In genomic region chr5:41722359-41722950, GRCh38 we compare ENCODE assay signal across 14 cellular contexts.
A peak's percentile ranks its signal among the peaks of the same experiment; 100 is the strongest.
DNase-seq lines count a peak whose midpoint lies in the region; ATAC-seq, FAIRE-seq and TF ChIP-seq lines count a peak whose summit lies in the region.
"Had no signal": no experiment of that assay in that cellular context is flagged by ENCODE, and none has a peak within 500 bp of the region (broad histone marks: within the 10 kb centered on the region; RNA-seq: fewer than 3 reads in every experiment).

No MANE protein-coding gene starts in this region.

- RAD21 ChIA-PET in GM12878 (lab: Charles Lee; ENCODE audit: unreplicated experiment), result interaction anchor here (0.8 to 2.7 kb wide), 11 partner anchors 12 to 123 kb away, joined by 3 to 36 read pairs (median 4); no protein-coding TSS in a partner anchor

- H3K27ac Mint-ChIP-seq in osteocyte (ENCODE audit: unreplicated experiment) (no peak overlapping the region), T-helper 17 cell (no peak overlapping the region)

- H3K36me3 ChIP-seq in GM12878 (ENCODE audit: control insufficient read depth in 2 of 2, insufficient read depth in 2 of 2, low read length in 1 of 2), result no peaks in the 10 kb centered on the region
- H3K36me3 ChIP-seq: Peyer's patch had no signal

- 45% methylated on average over 3 of the region's 3 CpGs for WGBS in GM12878 (ENCODE audit: insufficient coverage, insufficient replicate concordance, low lambda C conversion rate, missing lambda C conversion rate)

- H3K27ac ChIP-seq in GM12878 (ENCODE audit: control insufficient read depth, insufficient read depth), result no peak overlapping the region
- H3K27ac ChIP-seq: Peyer's patch had no signal

- peaks cover 8% of the 10 kb centered on the region for H3K4me1 Mint-ChIP-seq in osteocyte (ENCODE audit: unreplicated experiment)
- H3K4me1 Mint-ChIP-seq in T-helper 17 cell, result no peaks in the 10 kb centered on the region

- peak; percentile 37; the same call in 1 of the 2 replicates for TF ChIP-seq RAD21 in GM12878 (IDR thresholded peaks at IDR 0.05; ENCODE audit: insufficient read depth, low read depth, low read length)

- TF ChIP-seq EP300 in GM12878 (IDR thresholded peaks at IDR 0.05; ENCODE audit: borderline replicate concordance in 1 of 2, control insufficient read depth in 1 of 2, low read depth in 2 of 2, low read length in 2 of 2), result no peak

- no peak overlapping the region for H3K9ac ChIP-seq in GM12878 (ENCODE audit: control insufficient read depth, insufficient read depth, low read length)

- CTCF ChIA-PET in GM12878 (lab: Yijun Ruan, JAX), result interaction anchor here (0.8 to 2.9 kb wide), 23 partner anchors 11 to 335 kb away, joined by 3 to 47 read pairs (median 5); no protein-coding TSS in a partner anchor

- BruUV-seq in GM12878 (replicated peaks; lab: Mats Ljungman, UMichigan), result no TSS peak

- ATAC-seq in GM12878, result peak; percentile 59
- no peak for ATAC-seq in T-helper 17 cell

- H3K27me3 ChIP-seq in GM12878 (replicated peaks in 1 of 2; ENCODE audit: control insufficient read depth in 2 of 2, insufficient read depth in 2 of 2, low read length in 1 of 2), result no peaks in the 10 kb centered on the region
- H3K27me3 ChIP-seq: Peyer's patch had no signal

- FAIRE-seq in GM12878 (lab: Jason Lieb, UNC), result no peak
- FAIRE-seq: A204.1 had no signal

- intact Hi-C loops in GM12878 (cut with micrococcal nuclease; ENCODE audit: unreplicated experiment), result no loop called here

- H3K27me3 Mint-ChIP-seq in osteocyte (ENCODE audit: unreplicated experiment), result no peaks in the 10 kb centered on the region
- no peaks in the 10 kb centered on the region for H3K27me3 Mint-ChIP-seq in T-helper 17 cell

- no peak overlapping the region for H3K4me2 ChIP-seq in GM12878 (ENCODE audit: control insufficient read depth, insufficient read depth)

- H3K9me3 Mint-ChIP-seq in osteocyte (ENCODE audit: unreplicated experiment), result no peaks in the 10 kb centered on the region

- DNase-seq in NCI-H748 (lab: John Stamatoyannopoulos, UW; ENCODE audit: unreplicated experiment) (peak; percentile 34), NCI-H748 treated with DMSO at 0.1 percent for 48 hours (lab: John Stamatoyannopoulos, UW) (no peak), GM12878 (ENCODE audit: low read depth, low spot score) (no peak), osteocyte (ENCODE audit: extremely low spot score, unreplicated experiment) (no peak), T-helper 17 cell (no peak), DMS 273 treated with DMSO at 0.1 percent for 48 hours (lab: John Stamatoyannopoulos, UW) (no peak), cerebellar nuclear complex (lab: John Stamatoyannopoulos, UW) (no peak)
- DNase-seq: DMS79 treated with DMSO at 0.1 percent for 48 hours, NCI-H1417 treated with DMSO at 0.1 percent for 48 hours, Peyer's patch, retina, trophoblast cell had no signal

- in situ Hi-C loops in GM12878 (cut with MboI), result no loop called here

- H3K79me2 ChIP-seq in GM12878 (ENCODE audit: control insufficient read depth, insufficient read depth, low read length), result no peaks in the 10 kb centered on the region

- H4K20me1 ChIP-seq in GM12878 (ENCODE audit: control insufficient read depth, insufficient read depth), result no peaks in the 10 kb centered on the region

- SMC1A ChIA-PET in GM12878 (lab: Charles Lee; ENCODE audit: uncharacterized antibody, unreplicated experiment), result interaction anchor here (0.7 to 5.3 kb wide), 15 partner anchors 11 to 1167 kb away, joined by 3 to 57 read pairs (median 3); no protein-coding TSS in a partner anchor

- POLR2A ChIA-PET in GM12878 (lab: Charles Lee), result interaction anchor here (0.5 kb wide), 1 partner anchor 1438 kb away, joined by 5 read pairs; no protein-coding TSS in a partner anchor

- TF ChIP-seq POLR2A in GM12878 (IDR thresholded peaks at IDR 0.05; ENCODE audit: low read depth, low read length), result no peak

- H3K9me3 ChIP-seq in GM12878 (replicated peaks; ENCODE audit: control insufficient read depth, insufficient read depth, low read length), result no peaks in the 10 kb centered on the region
- H3K9me3 ChIP-seq in T-helper 17 cell (ENCODE audit: control insufficient read depth, low read length, poor library complexity, severe bottlenecking), result no peaks in the 10 kb centered on the region
- H3K9me3 ChIP-seq: Peyer's patch had no signal

- TF ChIP-seq CTCF in LNCAP (IDR thresholded peaks at IDR 0.05) (peak; percentile 25; the same call in 1 of the 2 replicates), GM12878 (IDR thresholded peaks at IDR 0.05 in 2 of 3, conservative IDR thresholded peaks at IDR 0.05 in 1 of 3; ENCODE audit: control insufficient read depth in 2 of 3, extremely low read depth in 1 of 3, insufficient read depth in 1 of 3, low read depth in 3 of 3, low read length in 3 of 3) (peak; percentile 25 to 47 (median 31); a peak in 4 of 6 replicates), osteocyte (IDR thresholded peaks at IDR 0.05) (peak; percentile 35)

- H3K4me3 ChIP-seq in GM12878, result no peak overlapping the region
- H3K4me3 ChIP-seq: Peyer's patch had no signal

- no peak overlapping the region for H2AFZ ChIP-seq in GM12878 (ENCODE audit: control insufficient read depth, low read depth, low read length)

- H3K4me1 ChIP-seq in GM12878 (ENCODE audit: control insufficient read depth, insufficient read depth, low read length), result no peaks in the 10 kb centered on the region
- H3K4me1 ChIP-seq: Peyer's patch had no signal

- H3K36me3 Mint-ChIP-seq in osteocyte (ENCODE audit: unreplicated experiment), result peaks cover under 1% of the 10 kb centered on the region
- no peaks in the 10 kb centered on the region for H3K36me3 Mint-ChIP-seq in T-helper 17 cell (ENCODE audit: low read depth)

- H3K4me3 Mint-ChIP-seq in osteocyte (ENCODE audit: unreplicated experiment) (no peak overlapping the region), T-helper 17 cell (no peak overlapping the region)

TF ChIP-seq in GM12878, 131 proteins besides CTCF, POLR2A, EP300 and RAD21 (continues in another document):
- TF ChIP-seq ZBTB4 (CRISPR knock-in tag; IDR thresholded peaks at IDR 0.05), result no peak
- no peak for TF ChIP-seq ZNF622 (IDR thresholded peaks at IDR 0.05)
- no peak for TF ChIP-seq POU2F2 (IDR thresholded peaks at IDR 0.05; ENCODE audit: borderline replicate concordance, low read depth, low read length)
- TF ChIP-seq SMC3 (IDR thresholded peaks at IDR 0.05; ENCODE audit: borderline replicate concordance, low read length), result peak; percentile 31; the same call in 1 of the 2 replicates
- no peak for TF ChIP-seq YY1 (IDR thresholded peaks at IDR 0.05; ENCODE audit: low read depth, low read length)
- no peak for TF ChIP-seq ATF3 (IDR thresholded peaks at IDR 0.05; ENCODE audit: borderline replicate concordance, extremely low read depth, low read depth, low read length)
- no peak for TF ChIP-seq ZBTB33 (IDR thresholded peaks at IDR 0.05)
